Comparison of ENCODE assay signal across 8 cellular contexts in genomic region chr12:120971299-120972180, GRCh38. TPM values are rescaled to one million over a fixed set of nuclear protein-coding genes. Genes with fewer than 3 reads are reported as not detected.
DNase-seq lines count a peak whose midpoint lies in the region; ATAC-seq and TF ChIP-seq lines count a peak whose summit lies in the region.

No MANE protein-coding gene starts in this region.

- H3K9me2 ChIP-seq in Loucy (replicated peaks; ENCODE audit: low read depth, low read length) = no peaks in the 10 kb centered on the region

- no peaks in the 10 kb centered on the region for H3K27me3 ChIP-seq in Loucy (ENCODE audit: insufficient read depth, low read length, poor library complexity, severe bottlenecking)

- peak overlapping the region in 2 of 5 experiments; percentile 16 to 76 for H3K27ac Mint-ChIP-seq in brain
- peak overlapping the region in 1 of 2 donors; percentile 69 for H3K27ac Mint-ChIP-seq in stimulated activated naive CD8-positive, alpha-beta T cell treated with anti-CD3 and anti-CD28 coated beads, Interleukin-15, amount 100 ng/mL, for 72 hours

- H4K20me1 ChIP-seq in Loucy (ENCODE audit: insufficient read depth, low read length, poor library complexity, severe bottlenecking) = no peaks in the 10 kb centered on the region

- H3K4me2 ChIP-seq in Loucy (ENCODE audit: low read depth, low read length, poor library complexity, severe bottlenecking) = peak overlapping the region; percentile 34

- peak overlapping the region; percentile 76; the same call in 1 of the 2 replicates for H2AFZ ChIP-seq in Loucy (ENCODE audit: low read length)

- H3K4me3 ChIP-seq in Loucy (ENCODE audit: low read length, poor library complexity, severe bottlenecking) = no peak overlapping the region

- peaks cover 21% of the 10 kb centered on the region for H3K4me1 Mint-ChIP-seq in brain
- peaks cover 10% of the 10 kb centered on the region for H3K4me1 Mint-ChIP-seq in stimulated activated naive CD8-positive, alpha-beta T cell treated with anti-CD3 and anti-CD28 coated beads, Interleukin-15, amount 100 ng/mL, for 72 hours

- H3K36me3 Mint-ChIP-seq in brain = no peaks in the 10 kb centered on the region

- peak; percentile 24 for DNase-seq in stimulated activated CD4-positive, alpha-beta T cell treated with anti-CD3 and anti-CD28 coated beads, Interleukin-2, amount 100 ng/mL, for 4 hours (ENCODE audit: low read depth)
- no peak for DNase-seq in stimulated activated CD4-positive, alpha-beta T cell treated with anti-CD3 and anti-CD28 coated beads, Interleukin-12 subunit alpha, Interleukin-12 subunit beta, amount 100 ng/mL, for 4 hours
- DNase-seq in SHP77 treated with DMSO at 0.1 percent for 48 hours (lab: John Stamatoyannopoulos, UW) (peak; percentile 10), inferior parietal cortex (ENCODE audit: extremely low spot score) (peak; percentile 75)
- DNase-seq in stimulated activated naive CD8-positive, alpha-beta T cell treated with anti-CD3 and anti-CD28 coated beads, Interleukin-15, amount 100 ng/mL, for 72 hours = peak; percentile 30 to 50

- TF ChIP-seq CTCF in Loucy (conservative IDR thresholded peaks at IDR 0.05; ENCODE audit: low read length) = peak; percentile 85
- TF ChIP-seq CTCF in brain (conservative IDR thresholded peaks at IDR 0.05) = peak; percentile 69 to 77

- no peaks in the 10 kb centered on the region for H3K9me3 ChIP-seq in Loucy (ENCODE audit: insufficient read depth, low read depth, low read length)

- no peak overlapping the region for H3K9ac ChIP-seq in Loucy (ENCODE audit: low read depth, low read length, poor library complexity, severe bottlenecking)

- peaks cover 2% of the 10 kb centered on the region for H3K27me3 Mint-ChIP-seq in brain
- no peaks in the 10 kb centered on the region for H3K27me3 Mint-ChIP-seq in stimulated activated naive CD8-positive, alpha-beta T cell treated with anti-CD3 and anti-CD28 coated beads, Interleukin-15, amount 100 ng/mL, for 72 hours

- peaks cover 4% of the 10 kb centered on the region for H3K4me1 ChIP-seq in Loucy (ENCODE audit: insufficient read depth, low read length, poor library complexity, severe bottlenecking)

- H3F3A ChIP-seq in Loucy (ENCODE audit: low read depth) = no peaks in the 10 kb centered on the region

- ATAC-seq in stimulated activated naive CD8-positive, alpha-beta T cell treated with anti-CD3 and anti-CD28 coated beads, Interleukin-15, amount 100 ng/mL, for 72 hours = peak; percentile 95
- no peak for ATAC-seq in HG02938 (IDR thresholded peaks at IDR 0.05; ENCODE audit: unreplicated experiment)

- no peaks in the 10 kb centered on the region for H3K36me3 ChIP-seq in Loucy (ENCODE audit: insufficient read depth, low read length)

- H3K9me3 Mint-ChIP-seq in brain = peaks cover 0 to 2% (median 0%) of the 10 kb centered on the region in 5 experiments
- H3K9me3 Mint-ChIP-seq in stimulated activated naive CD8-positive, alpha-beta T cell treated with anti-CD3 and anti-CD28 coated beads, Interleukin-15, amount 100 ng/mL, for 72 hours = no peaks in the 10 kb centered on the region

- no peaks in the 10 kb centered on the region for H3K79me2 ChIP-seq in Loucy (ENCODE audit: insufficient read depth, low read length)

- no peak overlapping the region for H3K4me3 Mint-ChIP-seq in brain
- H3K4me3 Mint-ChIP-seq in stimulated activated naive CD8-positive, alpha-beta T cell treated with anti-CD3 and anti-CD28 coated beads, Interleukin-15, amount 100 ng/mL, for 72 hours = no peak overlapping the region

RNA-seq across cellular contexts. Expression of gene HNF1A, which starts 6.8 kb away (rescaled TPM):
- polyA plus RNA-seq in brain (ENCODE audit: insufficient read depth, low read depth, low replicate concordance) = not detected

RNA-seq across cellular contexts. Expression of gene C12orf43, which starts 44.7 kb away (rescaled TPM):
- 13.1 TPM for polyA plus RNA-seq in brain (ENCODE audit: insufficient read depth, low read depth, low replicate concordance)
